ENCODE assay signal across 7 cellular contexts in genomic region chr6:16670183-16670582, GRCh38.
A peak's percentile ranks its signal among the peaks of the same experiment; 100 is the strongest.
DNase-seq lines count a peak whose midpoint lies in the region; ATAC-seq and TF ChIP-seq lines count a peak whose summit lies in the region.

No MANE protein-coding gene starts in this region.

- peak overlapping the region; percentile 57 for H3K27ac Mint-ChIP-seq in activated naive CD8-positive, alpha-beta T cell treated with anti-CD3 and anti-CD28 coated beads, Interleukin-2, amount 10 ng/mL, durations not matched to agents 7 days and 5 days

- H3K27me3 Mint-ChIP-seq in activated naive CD8-positive, alpha-beta T cell treated with anti-CD3 and anti-CD28 coated beads, Interleukin-2, amount 10 ng/mL, durations not matched to agents 7 days and 5 days, result no peaks in the 10 kb centered on the region

- no peaks in the 10 kb centered on the region for H3K36me3 ChIP-seq in sigmoid colon

- peaks cover 21% of the 10 kb centered on the region for H3K4me1 Mint-ChIP-seq in activated naive CD8-positive, alpha-beta T cell treated with anti-CD3 and anti-CD28 coated beads, Interleukin-2, amount 10 ng/mL, durations not matched to agents 7 days and 5 days

- DNase-seq in activated naive CD8-positive, alpha-beta T cell treated with anti-CD3 and anti-CD28 coated beads, Interleukin-2, amount 10 ng/mL, durations not matched to agents 7 days and 5 days, result no peak
- no peak for DNase-seq in sigmoid colon
- DNase-seq in NCI-H146 treated with DMSO at 0.1 percent for 48 hours (lab: John Stamatoyannopoulos, UW; ENCODE audit: unreplicated experiment), result no peak
- DNase-seq in activated CD4-positive, CD25-positive, alpha-beta regulatory T cell treated with anti-CD3 and anti-CD28 coated beads, Interleukin-2, amount 50 U/mL, for 72 hours, result no peak
- DNase-seq in superior temporal gyrus (ENCODE audit: extremely low spot score), result no peak

- intact Hi-C loops in sigmoid colon (cut with DNase I), result loop anchor here (5.0 kb wide), 1 partner anchor 158 kb away; no protein-coding TSS in a partner anchor

- no peaks in the 10 kb centered on the region for H3K27me3 ChIP-seq in sigmoid colon

- no peak overlapping the region for H3K4me3 Mint-ChIP-seq in activated naive CD8-positive, alpha-beta T cell treated with anti-CD3 and anti-CD28 coated beads, Interleukin-2, amount 10 ng/mL, durations not matched to agents 7 days and 5 days

- H3K9me3 Mint-ChIP-seq in activated naive CD8-positive, alpha-beta T cell treated with anti-CD3 and anti-CD28 coated beads, Interleukin-2, amount 10 ng/mL, durations not matched to agents 7 days and 5 days, result no peaks in the 10 kb centered on the region

- TF ChIP-seq CTCF in sigmoid colon (IDR thresholded peaks at IDR 0.05), result no peak

- H3K4me1 ChIP-seq in sigmoid colon, result peaks cover 0 to 81% (median 73%) of the 10 kb centered on the region in 4 donors

- peak overlapping the region in 3 of 4 donors; percentile 27 to 66 (median 37) for H3K27ac ChIP-seq in sigmoid colon

- WGBS in sigmoid colon, 2 donors, result 57 to 80% methylated on average over 4 of the region's 4 CpGs

- H3K4me3 ChIP-seq in sigmoid colon, result no peak overlapping the region

- peak; percentile 79 for ATAC-seq in GM19395 (IDR thresholded peaks at IDR 0.05; ENCODE audit: unreplicated experiment)
- ATAC-seq in HG03175 (IDR thresholded peaks at IDR 0.05; ENCODE audit: unreplicated experiment), result peak; percentile 78
- no peak for ATAC-seq in activated naive CD8-positive, alpha-beta T cell treated with anti-CD3 and anti-CD28 coated beads, Interleukin-2, amount 10 ng/mL, durations not matched to agents 7 days and 5 days (ENCODE audit: low read depth)

- no peak for TF ChIP-seq POLR2A in sigmoid colon (IDR thresholded peaks at IDR 0.05)

- peaks cover 21% of the 10 kb centered on the region for H3K36me3 Mint-ChIP-seq in activated naive CD8-positive, alpha-beta T cell treated with anti-CD3 and anti-CD28 coated beads, Interleukin-2, amount 10 ng/mL, durations not matched to agents 7 days and 5 days

- POLR2A ChIA-PET in activated naive CD8-positive, alpha-beta T cell treated with anti-CD3 and anti-CD28 coated beads, Interleukin-2, amount 10 ng/mL, durations not matched to agents 7 days and 5 days (lab: Charles Lee), result no interaction called here

- TF ChIP-seq EP300 in sigmoid colon (IDR thresholded peaks at IDR 0.05), result no peak

- H3K9me3 ChIP-seq in sigmoid colon, result no peaks in the 10 kb centered on the region
